In the genomic region with DNA sequence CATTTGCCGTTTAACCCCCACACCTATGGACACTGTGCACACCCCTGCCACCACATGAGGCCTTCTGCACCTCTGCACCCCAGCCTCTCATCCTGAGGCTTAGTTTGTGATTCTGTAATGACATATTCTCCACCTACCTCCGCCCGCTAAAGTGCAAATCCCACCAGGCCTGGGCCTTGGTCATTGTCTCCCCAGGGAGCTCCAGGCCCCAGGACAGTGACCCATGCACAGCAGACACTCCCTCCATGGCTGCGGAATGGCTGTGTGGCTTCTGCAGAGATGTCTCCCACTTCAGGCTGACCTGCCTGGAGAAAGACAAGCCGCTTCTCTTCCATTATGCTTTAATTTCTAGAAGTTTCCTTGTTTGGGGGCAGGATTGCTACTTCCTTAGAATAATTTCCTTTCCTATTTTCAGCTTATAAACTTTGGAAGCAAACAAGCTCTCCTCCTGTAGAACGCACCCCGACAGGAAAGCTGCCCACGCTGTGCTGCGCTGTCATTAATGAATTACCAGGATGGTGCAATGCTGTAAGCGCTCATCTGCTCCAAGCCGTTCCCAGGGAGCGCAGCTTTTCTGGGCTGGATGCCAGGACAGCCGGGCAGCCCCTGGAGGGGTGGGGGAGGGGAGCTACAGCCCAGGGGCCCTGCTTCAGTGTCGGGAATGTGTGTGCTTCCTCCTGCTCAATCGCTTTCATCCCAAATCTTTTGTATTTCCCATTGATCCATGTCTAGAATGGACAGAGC, we compare ENCODE assay signal across 13 cellular contexts.
DNase-seq lines count a peak whose midpoint lies in the region; ATAC-seq and TF ChIP-seq lines count a peak whose summit lies in the region.
"Had no signal": no experiment of that assay in that cellular context is flagged by ENCODE, and none has a peak within 500 bp of the region (broad histone marks: within the 10 kb centered on the region; RNA-seq: fewer than 3 reads in every experiment).

No MANE protein-coding gene starts in this region.

- H3K36me3 ChIP-seq in RWPE2 (ENCODE audit: low read depth) = no peaks in the 10 kb centered on the region
- no peaks in the 10 kb centered on the region for H3K36me3 ChIP-seq in liver (ENCODE audit: control insufficient read depth in 4 of 4, insufficient read depth in 3 of 4, low read depth in 1 of 4, low read length in 3 of 4)
- H3K36me3 ChIP-seq in Caco-2 (ENCODE audit: control insufficient read depth, insufficient read depth, low read length) = no peaks in the 10 kb centered on the region

- H3K4me1 ChIP-seq in RWPE2 (ENCODE audit: insufficient read depth, poor library complexity, severe bottlenecking) (no peaks in the 10 kb centered on the region), liver (ENCODE audit: control insufficient read depth in 4 of 4, insufficient read depth in 4 of 4, low read length in 3 of 4) (peaks cover 10 to 25% (median 20%) of the 10 kb centered on the region in 4 donors), Caco-2 (no peaks in the 10 kb centered on the region)

- no TSS peak for BruUV-seq in Caco-2 (replicated peaks; lab: Mats Ljungman, UMichigan)

- TF ChIP-seq RAD21 in liver (IDR thresholded peaks at IDR 0.05) = peak; percentile 44 to 56

- H3K9me3 Mint-ChIP-seq in Caco-2 (ENCODE audit: unreplicated experiment) = no peaks in the 10 kb centered on the region

- H3K4me3 ChIP-seq in RWPE2 (ENCODE audit: severe bottlenecking) = no peak overlapping the region
- H3K4me3 ChIP-seq in liver (ENCODE audit: low read depth in 1 of 3, low read length in 3 of 3) = peak overlapping the region in 1 of 3 donors; percentile 30
- no peak overlapping the region for H3K4me3 ChIP-seq in Caco-2 (ENCODE audit: low read depth, low read length)
- H3K4me3 ChIP-seq: GM23248, mucosa of descending colon had no signal

- no peak overlapping the region for H3K4me3 Mint-ChIP-seq in Caco-2 (ENCODE audit: unreplicated experiment)

- H3K9me3 ChIP-seq in RWPE2 (ENCODE audit: severe bottlenecking) (peaks cover 2% of the 10 kb centered on the region), liver (ENCODE audit: control insufficient read depth in 4 of 4, low read length in 3 of 4) (no peaks in the 10 kb centered on the region), Caco-2 (no peaks in the 10 kb centered on the region)
- H3K9me3 ChIP-seq: mucosa of descending colon had no signal

- CTCF ChIA-PET in Caco-2 (lab: Charles Lee) = no interaction called here

- ATAC-seq in RWPE2 (ENCODE audit: low read depth) = no peak
- ATAC-seq in GM18517 (IDR thresholded peaks at IDR 0.05; ENCODE audit: unreplicated experiment) = no peak
- no peak for ATAC-seq in HG02885 (IDR thresholded peaks at IDR 0.05; ENCODE audit: poor library complexity, unreplicated experiment)
- ATAC-seq: mucosa of descending colon had no signal

- H3K27me3 ChIP-seq in RWPE2 (ENCODE audit: insufficient read depth, poor library complexity, severe bottlenecking) (no peaks in the 10 kb centered on the region), liver (ENCODE audit: control insufficient read depth in 4 of 4, insufficient read depth in 4 of 4, low read length in 3 of 4) (no peaks in the 10 kb centered on the region), Caco-2 (replicated peaks; ENCODE audit: control insufficient read depth, insufficient read depth, low read length) (no peaks in the 10 kb centered on the region)

- DNase-seq in Ammon's horn (ENCODE audit: low spot score) = peak; percentile 74
- peak; percentile 82 for DNase-seq in NCI-H1105 (lab: John Stamatoyannopoulos, UW)
- DNase-seq in RWPE2 (ENCODE audit: low spot score) = peak; percentile 19
- DNase-seq in Caco-2 = no peak
- DNase-seq in HT-29 (ENCODE audit: low spot score) = no peak
- DNase-seq: amniotic stem cell, GM23248, Kasumi-1, T-helper 9 cell had no signal

- intact Hi-C loops in Caco-2 (cut with micrococcal nuclease; ENCODE audit: unreplicated experiment) = no loop called here

- POLR2A ChIA-PET in Caco-2 (lab: Charles Lee) = no interaction called here

- WGBS in liver = 22% methylated on average over 15 of the region's 15 CpGs

- no peak overlapping the region for H3K27ac Mint-ChIP-seq in Caco-2 (ENCODE audit: unreplicated experiment)

- H3K9ac ChIP-seq in liver (ENCODE audit: low read depth in 1 of 2, low read length in 2 of 2) = no peak overlapping the region
- H3K9ac ChIP-seq: GM23248 had no signal

- H3K27me3 Mint-ChIP-seq in Caco-2 (ENCODE audit: insufficient read depth, unreplicated experiment) = peaks cover 12% of the 10 kb centered on the region

- peaks cover 4% of the 10 kb centered on the region for H3K36me3 Mint-ChIP-seq in Caco-2 (ENCODE audit: insufficient read depth, unreplicated experiment)

- H3K4me1 Mint-ChIP-seq in Caco-2 (ENCODE audit: low read depth, unreplicated experiment) = no peaks in the 10 kb centered on the region

- no peak for TF ChIP-seq CTCF in RWPE2 (IDR thresholded peaks at IDR 0.05; ENCODE audit: poor library complexity, severe bottlenecking)
- TF ChIP-seq CTCF in liver (IDR thresholded peaks at IDR 0.05; ENCODE audit: low read depth, low read length, missing input control) = no peak
- TF ChIP-seq CTCF in Caco-2 (IDR thresholded peaks at IDR 0.05; ENCODE audit: insufficient read depth in 1 of 2, low read depth in 1 of 2, low read length in 1 of 2, severe bottlenecking in 1 of 2, unreplicated experiment in 1 of 2) = no peak

- no peak overlapping the region for H3K27ac ChIP-seq in RWPE2 (ENCODE audit: poor library complexity, severe bottlenecking)
- peak overlapping the region; percentile 67 to 93 for H3K27ac ChIP-seq in liver (ENCODE audit: low read depth in 1 of 2, low read length in 2 of 2)
- H3K27ac ChIP-seq: GM23248 had no signal

TF ChIP-seq in liver, 16 proteins besides CTCF, POLR2A, EP300 and RAD21:
- no peak for TF ChIP-seq JUND (IDR thresholded peaks at IDR 0.05)
- peak; percentile 93 for TF ChIP-seq REST (IDR thresholded peaks at IDR 0.05)
- TF ChIP-seq, protein P1, sequence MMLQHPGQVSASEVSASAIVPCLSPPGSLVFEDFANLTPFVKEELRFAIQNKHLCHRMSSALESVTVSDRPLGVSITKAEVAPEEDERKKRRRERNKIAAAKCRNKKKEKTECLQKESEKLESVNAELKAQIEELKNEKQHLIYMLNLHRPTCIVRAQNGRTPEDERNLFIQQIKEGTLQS (IDR thresholded peaks at IDR 0.05) = no peak
- peak; percentile 78 for TF ChIP-seq MAX (IDR thresholded peaks at IDR 0.05)
- peak; percentile 47 for TF ChIP-seq SP1 (IDR thresholded peaks at IDR 0.05)
- peak in 1 of 2 donors; percentile 89 for TF ChIP-seq RXRA (IDR thresholded peaks at IDR 0.05)
- TF ChIP-seq FOXA1 (IDR thresholded peaks at IDR 0.05) = peak; percentile 51
- TF ChIP-seq, protein P2, sequence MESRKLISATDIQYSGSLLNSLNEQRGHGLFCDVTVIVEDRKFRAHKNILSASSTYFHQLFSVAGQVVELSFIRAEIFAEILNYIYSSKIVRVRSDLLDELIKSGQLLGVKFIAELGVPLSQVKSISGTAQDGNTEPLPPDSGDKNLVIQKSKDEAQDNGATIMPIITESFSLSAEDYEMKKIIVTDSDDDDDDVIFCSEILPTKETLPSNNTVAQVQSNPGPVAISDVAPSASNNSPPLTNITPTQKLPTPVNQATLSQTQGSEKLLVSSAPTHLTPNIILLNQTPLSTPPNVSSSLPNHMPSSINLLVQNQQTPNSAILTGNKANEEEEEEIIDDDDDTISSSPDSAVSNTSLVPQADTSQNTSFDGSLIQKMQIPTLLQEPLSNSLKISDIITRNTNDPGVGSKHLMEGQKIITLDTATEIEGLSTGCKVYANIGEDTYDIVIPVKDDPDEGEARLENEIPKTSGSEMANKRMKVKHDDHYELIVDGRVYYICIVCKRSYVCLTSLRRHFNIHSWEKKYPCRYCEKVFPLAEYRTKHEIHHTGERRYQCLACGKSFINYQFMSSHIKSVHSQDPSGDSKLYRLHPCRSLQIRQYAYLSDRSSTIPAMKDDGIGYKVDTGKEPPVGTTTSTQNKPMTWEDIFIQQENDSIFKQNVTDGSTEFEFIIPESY (IDR thresholded peaks at IDR 0.05) = no peak
- peak in 1 of 2 donors; percentile 76 for TF ChIP-seq HNF4A (conservative IDR thresholded peaks at IDR 0.05)
- TF ChIP-seq YY1 (IDR thresholded peaks at IDR 0.05) = peak; percentile 81
- no peak for TF ChIP-seq NR2F2 (IDR thresholded peaks at IDR 0.05)
- TF ChIP-seq HNF4G (IDR thresholded peaks at IDR 0.05) = no peak
- peak in 1 of 2 donors; percentile 80 for TF ChIP-seq EGR1 (IDR thresholded peaks at IDR 0.05; ENCODE audit: low read depth in 2 of 2)
- no peak for TF ChIP-seq TAF1 (conservative IDR thresholded peaks at IDR 0.05)
- TF ChIP-seq FOXA2 (IDR thresholded peaks at IDR 0.05) = peak; percentile 35
- TF ChIP-seq GABPA (IDR thresholded peaks at IDR 0.05 in 1 of 2, conservative IDR thresholded peaks at IDR 0.05 in 1 of 2) = peak in 1 of 2 donors; percentile 8

Comparison
In these comparisons a context has a peak if more than half of its experiments do, and no peak if none do; other contexts are left out.
1. DNase-seq: peak in Ammon's horn (single experiment), NCI-H1105 (single experiment) and RWPE2 (single experiment); none in Caco-2 (0 of 2) and HT-29 (single experiment).